ENCODE assay signal across 8 cellular contexts in the genomic region with DNA sequence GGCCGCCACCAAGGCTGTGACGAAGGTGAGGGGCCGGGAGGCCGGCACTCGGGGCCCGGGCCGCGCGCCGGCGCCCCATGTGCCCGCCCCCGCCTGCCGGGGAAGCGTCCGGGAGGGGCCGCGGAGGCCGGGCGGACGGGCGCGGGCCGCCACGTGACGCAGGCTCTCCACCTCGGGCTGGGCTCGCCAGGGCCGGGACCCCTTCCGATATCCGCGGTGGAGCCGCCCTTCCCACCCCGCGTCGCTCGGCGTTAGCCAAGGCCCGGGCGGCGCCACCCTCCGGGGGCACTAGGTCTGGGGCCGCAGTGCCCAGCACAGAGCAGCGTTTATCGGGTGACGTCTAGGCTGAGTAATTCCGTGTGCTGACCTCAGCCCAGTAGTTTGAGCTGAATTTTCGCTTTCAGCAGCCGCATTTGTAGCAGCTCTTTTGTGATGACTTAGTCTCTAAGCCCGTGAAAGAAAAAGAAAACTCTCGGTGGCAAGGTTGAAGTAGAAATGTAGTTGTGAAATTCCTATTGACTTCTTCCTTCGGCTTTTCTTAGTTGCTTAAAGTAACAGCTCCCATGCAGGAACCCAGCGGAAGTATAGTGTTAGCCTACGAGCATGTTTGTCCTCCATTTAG. TPM values are rescaled to one million over a fixed set of nuclear protein-coding genes. Genes with fewer than 3 reads are reported as not detected.
DNase-seq lines count a peak whose midpoint lies in the region; ATAC-seq and TF ChIP-seq lines count a peak whose summit lies in the region.

No MANE protein-coding gene starts in this region.

- no peaks in the 10 kb centered on the region; the same call in none of the 2 replicates for H3K36me3 ChIP-seq in Caco-2 (ENCODE audit: control insufficient read depth, insufficient read depth, low read length)
- peaks cover 9 to 16% of the 10 kb centered on the region in 2 donors for H3K36me3 ChIP-seq in thyroid gland

- H3K36me3 Mint-ChIP-seq in Caco-2 (ENCODE audit: insufficient read depth, unreplicated experiment), result peaks cover 70% of the 10 kb centered on the region
- peaks cover 22 to 40% of the 10 kb centered on the region in 2 donors for H3K36me3 Mint-ChIP-seq in activated T-cell treated with anti-CD3 and anti-CD28 coated beads, Interleukin-2, amount 50 U/mL, for 72 hours (ENCODE audit: insufficient read depth in 2 of 2)

- H3K4me3 ChIP-seq in Caco-2 (ENCODE audit: low read depth, low read length) (peak overlapping the region; percentile 96), LNCaP clone FGC (ENCODE audit: low read depth, low read length) (peak overlapping the region; percentile 92), foreskin fibroblast (ENCODE audit: low read depth in 1 of 2, low read length in 2 of 2) (peak overlapping the region; percentile 89 to 97), thyroid gland (replicated peaks in 1 of 3) (peak overlapping the region; percentile 16 to 70 (median 54))

- no TSS peak for BruUV-seq in Caco-2 (replicated peaks; lab: Mats Ljungman, UMichigan)

- intact Hi-C loops in Caco-2 (cut with micrococcal nuclease; ENCODE audit: unreplicated experiment), result loop anchor here (5.0 to 10.0 kb wide), 2 partner anchors 42 to 850 kb away; partner anchors contain the start of gene NPHP3
- intact Hi-C loops in thyroid gland (cut with DNase I), result loop anchor here (10.0 kb wide), 1 partner anchor 150 kb away; no protein-coding TSS in a partner anchor

- peaks cover 49% of the 10 kb centered on the region for H3K4me1 ChIP-seq in Caco-2
- peaks cover 53 to 60% of the 10 kb centered on the region in 2 donors for H3K4me1 ChIP-seq in thyroid gland

- H3K27me3 ChIP-seq in Caco-2 (replicated peaks; ENCODE audit: control insufficient read depth, insufficient read depth, low read length) (no peaks in the 10 kb centered on the region), thyroid gland (no peaks in the 10 kb centered on the region)

- WGBS in thyroid gland, 2 donors, result 1% methylated on average over 18 to 32 of the region's 54 CpGs

- ATAC-seq in GM21723 (IDR thresholded peaks at IDR 0.05; ENCODE audit: unreplicated experiment), result peak; percentile 32
- ATAC-seq in activated T-cell treated with anti-CD3 and anti-CD28 coated beads, Interleukin-2, amount 50 U/mL, for 72 hours (replicated peaks in 1 of 2), result peak; percentile 71 to 73
- ATAC-seq in omental fat pad (ENCODE audit: low FRiP score), result peak; percentile 58

- H3K4me1 Mint-ChIP-seq in Caco-2 (ENCODE audit: low read depth, unreplicated experiment), result peaks cover 21% of the 10 kb centered on the region
- H3K4me1 Mint-ChIP-seq in activated T-cell treated with anti-CD3 and anti-CD28 coated beads, Interleukin-2, amount 50 U/mL, for 72 hours (ENCODE audit: low read depth), result peaks cover 73% of the 10 kb centered on the region

- TF ChIP-seq POLR2A in thyroid gland (IDR thresholded peaks at IDR 0.05), result peak; percentile 6 to 69

- CTCF ChIA-PET in Caco-2 (lab: Charles Lee), result interaction anchor here (0.6 to 1.1 kb wide), 2 partner anchors 80 to 137 kb away, joined by 3 read pairs; no protein-coding TSS in a partner anchor

- H3K27me3 Mint-ChIP-seq in Caco-2 (ENCODE audit: insufficient read depth, unreplicated experiment), result no peaks in the 10 kb centered on the region
- H3K27me3 Mint-ChIP-seq in activated T-cell treated with anti-CD3 and anti-CD28 coated beads, Interleukin-2, amount 50 U/mL, for 72 hours (ENCODE audit: low read depth), result no peaks in the 10 kb centered on the region

- TF ChIP-seq CTCF in Caco-2 (IDR thresholded peaks at IDR 0.05; ENCODE audit: insufficient read depth in 1 of 2, low read depth in 1 of 2, low read length in 1 of 2, severe bottlenecking in 1 of 2, unreplicated experiment in 1 of 2) (peak in 1 of 2 experiments; percentile 7), LNCaP clone FGC (IDR thresholded peaks at IDR 0.05; ENCODE audit: control insufficient read depth, extremely low read depth, insufficient read depth) (peak; percentile 13; the same call in 1 of the 2 replicates), foreskin fibroblast (IDR thresholded peaks at IDR 0.05; ENCODE audit: low read depth, low read length) (no peak), omental fat pad (IDR thresholded peaks at IDR 0.05) (no peak), thyroid gland (IDR thresholded peaks at IDR 0.05) (peak in 1 of 6 experiments; percentile 13)

- no peaks in the 10 kb centered on the region for H3K9me3 Mint-ChIP-seq in Caco-2 (ENCODE audit: unreplicated experiment)
- H3K9me3 Mint-ChIP-seq in activated T-cell treated with anti-CD3 and anti-CD28 coated beads, Interleukin-2, amount 50 U/mL, for 72 hours, result no peaks in the 10 kb centered on the region

- peak overlapping the region; percentile 81 for H3K4me3 Mint-ChIP-seq in Caco-2 (ENCODE audit: unreplicated experiment)
- peak overlapping the region; percentile 96 for H3K4me3 Mint-ChIP-seq in activated T-cell treated with anti-CD3 and anti-CD28 coated beads, Interleukin-2, amount 50 U/mL, for 72 hours

- no peaks in the 10 kb centered on the region for H3K9me3 ChIP-seq in Caco-2
- no peaks in the 10 kb centered on the region for H3K9me3 ChIP-seq in thyroid gland

- POLR2A ChIA-PET in Caco-2 (lab: Charles Lee), result interaction anchor here (1.6 kb wide), 1 partner anchor 27 kb away, joined by 8 read pairs; no protein-coding TSS in a partner anchor

- DNase-seq in Caco-2 (peak; percentile 52 to 77), LNCaP clone FGC (ENCODE audit: low read depth) (no peak), foreskin fibroblast (peak; percentile 63 to 84), omental fat pad (ENCODE audit: low spot score) (no peak), thyroid gland (peak; percentile 73 to 78), T1000 (lab: John Stamatoyannopoulos, UW) (no peak)
- peak; percentile 90 to 92 for DNase-seq in activated T-cell treated with anti-CD3 and anti-CD28 coated beads, Interleukin-2, amount 50 U/mL, for 72 hours

- H3K27ac Mint-ChIP-seq in Caco-2 (ENCODE audit: unreplicated experiment), result peak overlapping the region; percentile 75
- H3K27ac Mint-ChIP-seq in activated T-cell treated with anti-CD3 and anti-CD28 coated beads, Interleukin-2, amount 50 U/mL, for 72 hours, result peak overlapping the region; percentile 95

- H3K27ac ChIP-seq in thyroid gland, result peak overlapping the region; percentile 69 to 96 (median 95)

RNA-seq across cellular contexts. Expression of gene CDV3, which starts 0.9 kb away (rescaled TPM):
- total RNA-seq in Caco-2 (2022) (260 and 284 TPM in 2 replicates), omental fat pad (100 to 1,000 TPM; 103 to 290 (median 213) TPM), thyroid gland (100 to 1,000 TPM; 147 to 177 (median 166) TPM)
- 100 to 1,000 TPM; 261 to 288 TPM for total RNA-seq in activated T-cell treated with anti-CD3 and anti-CD28 coated beads, Interleukin-2, amount 50 U/mL, for 72 hours

Comparison
In these comparisons a context has a peak if more than half of its experiments do, and no peak if none do; other contexts are left out.
1. DNase-seq: peak in Caco-2 (2 of 2), activated T-cell treated with anti-CD3 and anti-CD28 coated beads, Interleukin-2, amount 50 U/mL, for 72 hours (2 of 2), foreskin fibroblast (2 of 2) and thyroid gland (2 of 2); none in LNCaP clone FGC (single experiment), omental fat pad (single experiment) and T1000 (single experiment).
2. Peak in every context shown above with its lines, with median percentiles within 50 percentile points of each other: H3K4me3 ChIP-seq and ATAC-seq.